Comparison of ENCODE assay signal across 23 cellular contexts in genomic region chr5:144206136-144206535, GRCh38. TPM values are rescaled to one million over a fixed set of nuclear protein-coding genes. Genes with fewer than 3 reads are reported as not detected.
A peak's percentile ranks its signal among the peaks of the same experiment; 100 is the strongest.
DNase-seq lines count a peak whose midpoint lies in the region; ATAC-seq, FAIRE-seq and TF ChIP-seq lines count a peak whose summit lies in the region.
"Had no signal": no experiment of that assay in that cellular context is flagged by ENCODE, and none has a peak within 500 bp of the region (broad histone marks: within the 10 kb centered on the region; RNA-seq: fewer than 3 reads in every experiment).

No MANE protein-coding gene starts in this region.

- DNase-seq in NCI-H146 (lab: John Stamatoyannopoulos, UW) (peak; percentile 10), NCI-H146 treated with DMSO at 0.1 percent for 48 hours (lab: John Stamatoyannopoulos, UW; ENCODE audit: unreplicated experiment) (no peak), astrocyte (ENCODE audit: low read depth) (no peak), inferior parietal cortex (ENCODE audit: extremely low spot score) (peak; percentile 22), stromal cell of bone marrow (ENCODE audit: low read depth) (peak; percentile 58), Caco-2 (no peak), aorta (no peak), left lobe of liver (ENCODE audit: low spot score) (no peak)
- DNase-seq: 8988T; activated CD4-positive, alpha-beta T cell treated with anti-CD3 and anti-CD28 coated beads, Interleukin-2, amount 50 U/mL, for 4 hours; activated naive CD4-positive, alpha-beta T cell treated with anti-CD3 and anti-CD28 coated beads, Interleukin-2, amount 10 ng/mL, durations not matched to agents 7 days and 5 days; activated T-cell treated with anti-CD3 and anti-CD28 coated beads for 4 hours; DMS 273 treated with DMSO at 0.1 percent for 48 hours; GOT3; immature natural killer cell; mesendoderm; MM.1S; NCI-H187; psoas muscle; stimulated activated CD4-positive, alpha-beta T cell treated with anti-CD3 and anti-CD28 coated beads, Interleukin-12 subunit alpha, Interleukin-12 subunit beta, amount 100 ng/mL, for 4 hours; T-helper 1 cell had no signal

- H3K4me1 Mint-ChIP-seq in astrocyte (ENCODE audit: low read depth, unreplicated experiment) (peaks cover 16% of the 10 kb centered on the region), Caco-2 (ENCODE audit: low read depth, unreplicated experiment) (peaks cover 7% of the 10 kb centered on the region)
- H3K4me1 Mint-ChIP-seq: immature natural killer cell had no signal

- H3K36me3 ChIP-seq in astrocyte (ENCODE audit: insufficient read depth, low read length) (no peaks in the 10 kb centered on the region), Caco-2 (ENCODE audit: control insufficient read depth, insufficient read depth, low read length) (no peaks in the 10 kb centered on the region), aorta (ENCODE audit: control insufficient read depth in 1 of 2, insufficient read depth in 2 of 2, low read length in 1 of 2) (no peaks in the 10 kb centered on the region)

- no TSS peak for BruUV-seq in Caco-2 (replicated peaks; lab: Mats Ljungman, UMichigan)

- peak overlapping the region; percentile 8 for H3K4me2 ChIP-seq in astrocyte (ENCODE audit: low read length)

- H3K36me3 Mint-ChIP-seq in astrocyte (ENCODE audit: low read depth, unreplicated experiment) (no peaks in the 10 kb centered on the region), Caco-2 (ENCODE audit: insufficient read depth, unreplicated experiment) (no peaks in the 10 kb centered on the region)
- H3K36me3 Mint-ChIP-seq: activated naive CD4-positive, alpha-beta T cell treated with anti-CD3 and anti-CD28 coated beads, Interleukin-2, amount 10 ng/mL, durations not matched to agents 7 days and 5 days; immature natural killer cell; natural killer cell treated with Interleukin-12 subunit alpha and Interleukin-12 subunit beta and Interleukin-15 and Interleukin-18, amount 100 ng/mL, for 72 hours had no signal

- POLR2A ChIA-PET in Caco-2 (lab: Charles Lee), result interaction anchor here (0.7 kb wide), 1 partner anchor 1903 kb away, joined by 10 read pairs; no protein-coding TSS in a partner anchor

- TF ChIP-seq CTCF in astrocyte (IDR thresholded peaks at IDR 0.05; ENCODE audit: insufficient read depth, low read depth, low read length) (no peak), Caco-2 (IDR thresholded peaks at IDR 0.05; ENCODE audit: insufficient read depth in 1 of 2, low read depth in 1 of 2, low read length in 1 of 2, severe bottlenecking in 1 of 2, unreplicated experiment in 1 of 2) (no peak)

- no peak overlapping the region for H3K4me3 ChIP-seq in astrocyte (ENCODE audit: insufficient read depth, low read depth, low read length)
- no peak overlapping the region for H3K4me3 ChIP-seq in Caco-2 (ENCODE audit: low read depth, low read length)
- H3K4me3 ChIP-seq in aorta (ENCODE audit: low read length in 2 of 2), result no peak overlapping the region

- no peaks in the 10 kb centered on the region for H4K20me1 ChIP-seq in astrocyte (ENCODE audit: insufficient read depth, low read length)

- H3K4me1 ChIP-seq in astrocyte (ENCODE audit: insufficient read depth, low read length), result peaks cover 6% of the 10 kb centered on the region
- H3K4me1 ChIP-seq in Caco-2, result peaks cover 5% of the 10 kb centered on the region; the same call in 1 of the 2 replicates
- no peaks in the 10 kb centered on the region for H3K4me1 ChIP-seq in aorta (ENCODE audit: control insufficient read depth in 1 of 2, insufficient read depth in 2 of 2, low read length in 2 of 2)

- H3K9me3 Mint-ChIP-seq in astrocyte (ENCODE audit: unreplicated experiment) (no peaks in the 10 kb centered on the region), Caco-2 (ENCODE audit: unreplicated experiment) (no peaks in the 10 kb centered on the region)
- H3K9me3 Mint-ChIP-seq: activated naive CD4-positive, alpha-beta T cell treated with anti-CD3 and anti-CD28 coated beads, Interleukin-2, amount 10 ng/mL, durations not matched to agents 7 days and 5 days; immature natural killer cell; natural killer cell treated with Interleukin-12 subunit alpha and Interleukin-12 subunit beta and Interleukin-15 and Interleukin-18, amount 100 ng/mL, for 72 hours had no signal

- intact Hi-C loops in Caco-2 (cut with micrococcal nuclease; ENCODE audit: unreplicated experiment), result loop anchor here (10.0 kb wide), 2 partner anchors 99 to 1619 kb away; no protein-coding TSS in a partner anchor
- intact Hi-C loops in aorta (cut with DNase I), result loop anchor here (10.0 kb wide), 3 partner anchors 1629 to 1849 kb away; partner anchors contain the start of gene PRELID2 (in 1 of the 2)

- ATAC-seq in aorta (ENCODE audit: low FRiP score) (no peak), left lobe of liver (no peak)
- ATAC-seq: natural killer cell treated with Interleukin-12 subunit alpha and Interleukin-12 subunit beta and Interleukin-15 and Interleukin-18, amount 100 ng/mL, for 72 hours; psoas muscle had no signal

- H2AFZ ChIP-seq in astrocyte (ENCODE audit: low read depth, low read length), result no peak overlapping the region

- H3K4me3 Mint-ChIP-seq in astrocyte (ENCODE audit: unreplicated experiment), result peak overlapping the region; percentile 83
- no peak overlapping the region for H3K4me3 Mint-ChIP-seq in Caco-2 (ENCODE audit: unreplicated experiment)
- H3K4me3 Mint-ChIP-seq: activated naive CD4-positive, alpha-beta T cell treated with anti-CD3 and anti-CD28 coated beads, Interleukin-2, amount 10 ng/mL, durations not matched to agents 7 days and 5 days; immature natural killer cell; natural killer cell treated with Interleukin-12 subunit alpha and Interleukin-12 subunit beta and Interleukin-15 and Interleukin-18, amount 100 ng/mL, for 72 hours had no signal

- no peaks in the 10 kb centered on the region for H3K79me2 ChIP-seq in astrocyte (ENCODE audit: insufficient read depth, low read length)

- H3K27me3 ChIP-seq in astrocyte (ENCODE audit: insufficient read depth, low read length) (no peaks in the 10 kb centered on the region), Caco-2 (replicated peaks; ENCODE audit: control insufficient read depth, insufficient read depth, low read length) (no peaks in the 10 kb centered on the region; the same call in 1 of the 2 replicates), aorta (ENCODE audit: control insufficient read depth in 1 of 2, insufficient read depth in 2 of 2, low read length in 1 of 2) (no peaks in the 10 kb centered on the region)

- H3K27me3 Mint-ChIP-seq in astrocyte (ENCODE audit: low read depth, unreplicated experiment) (peaks cover 2% of the 10 kb centered on the region), Caco-2 (ENCODE audit: insufficient read depth, unreplicated experiment) (peaks cover 27% of the 10 kb centered on the region)

- H3K9me3 ChIP-seq in astrocyte (ENCODE audit: insufficient read depth, low read depth, low read length), result no peaks in the 10 kb centered on the region
- H3K9me3 ChIP-seq in Caco-2, result no peaks in the 10 kb centered on the region
- H3K9me3 ChIP-seq in aorta (ENCODE audit: control insufficient read depth, low read length), result no peaks in the 10 kb centered on the region
- H3K9me3 ChIP-seq: psoas muscle had no signal

- no peak overlapping the region for H3K9ac ChIP-seq in astrocyte (ENCODE audit: low read length)

- FAIRE-seq in astrocyte (lab: Jason Lieb, UNC), result peak; percentile 45

- H3K27ac Mint-ChIP-seq in astrocyte (ENCODE audit: unreplicated experiment) (no peak overlapping the region), Caco-2 (ENCODE audit: unreplicated experiment) (no peak overlapping the region)
- H3K27ac Mint-ChIP-seq: activated naive CD4-positive, alpha-beta T cell treated with anti-CD3 and anti-CD28 coated beads, Interleukin-2, amount 10 ng/mL, durations not matched to agents 7 days and 5 days; immature natural killer cell; natural killer cell treated with Interleukin-12 subunit alpha and Interleukin-12 subunit beta and Interleukin-15 and Interleukin-18, amount 100 ng/mL, for 72 hours had no signal

- WGBS in aorta, 2 donors, result 17 to 21% methylated on average over 2 of the region's 2 CpGs

- CTCF ChIA-PET in Caco-2 (lab: Charles Lee), result no interaction called here

- no peak overlapping the region for H3K27ac ChIP-seq in astrocyte (ENCODE audit: low read depth, low read length)
- no peak overlapping the region for H3K27ac ChIP-seq in aorta (ENCODE audit: low read depth in 1 of 2, low read length in 2 of 2)
- H3K27ac ChIP-seq: C4-2B, psoas muscle had no signal

RNA-seq across cellular contexts. Expression of gene KCTD16, which starts 35.5 kb away (rescaled TPM):
- total RNA-seq in astrocyte (5.5 and 5.6 TPM in 2 replicates), Caco-2 (2022) (0.29 and 0.51 TPM in 2 replicates), aorta (1 to 10 TPM; 2.7 to 3.3 TPM), left lobe of liver (0.05 TPM)
- polyA plus RNA-seq in aorta, result under 1 TPM in 1 of 2 donors, not detected in 1; 0.13 TPM
- total RNA-seq: natural killer cell treated with Interleukin-12 subunit alpha and Interleukin-12 subunit beta and Interleukin-15 and Interleukin-18, amount 100 ng/mL, for 72 hours had no signal

RNA-seq across cellular contexts. Expression of gene YIPF5, which starts 35.7 kb away (rescaled TPM):
- total RNA-seq in astrocyte, result 132 and 144 TPM in 2 replicates
- total RNA-seq in Caco-2 (2022), result 57.8 and 59.2 TPM in 2 replicates
- total RNA-seq in aorta, result 10 to 100 TPM; 40.4 to 48.2 TPM
- 10 to 100 TPM; 19.7 to 23.7 TPM for polyA plus RNA-seq in aorta
- 18.0 TPM for total RNA-seq in left lobe of liver

Comparison
In these comparisons a context has a peak if more than half of its experiments do, and no peak if none do; other contexts are left out.
1. DNase-seq: peak in NCI-H146 (single experiment), inferior parietal cortex (single experiment) and stromal cell of bone marrow (single experiment); none in NCI-H146 treated with DMSO at 0.1 percent for 48 hours (single experiment), astrocyte (single experiment), Caco-2 (0 of 2), aorta (0 of 2) and left lobe of liver (single experiment).